17 cellular contexts compared by ENCODE assay signal in genomic region chr21:35066824-35067223, GRCh38. TPM values are rescaled to one million over a fixed set of nuclear protein-coding genes. Genes with fewer than 3 reads are reported as not detected.
A peak's percentile ranks its signal among the peaks of the same experiment; 100 is the strongest.
DNase-seq lines count a peak whose midpoint lies in the region; ATAC-seq and TF ChIP-seq lines count a peak whose summit lies in the region.
"Had no signal": no experiment of that assay in that cellular context is flagged by ENCODE, and none has a peak within 500 bp of the region (broad histone marks: within the 10 kb centered on the region; RNA-seq: fewer than 3 reads in every experiment).

No MANE protein-coding gene starts in this region.

- H4K8ac ChIP-seq in IMR-90 (ENCODE audit: low read depth in 2 of 2, low read length in 2 of 2), result no peak overlapping the region

- H3K79me1 ChIP-seq in IMR-90 (ENCODE audit: low read depth in 1 of 2, low read length in 2 of 2), result no peaks in the 10 kb centered on the region

- H3K4me1 ChIP-seq in IMR-90 (ENCODE audit: control insufficient read depth, insufficient read depth, low read length) (peaks cover 6% of the 10 kb centered on the region), endodermal cell (ENCODE audit: control insufficient read depth, insufficient read depth, low read length) (no peaks in the 10 kb centered on the region)
- H3K4me1 ChIP-seq: A549; BLaER1 treated with 17β-estradiol and CSF1 and Interleukin-3, amounts not matched to agents 10 nM and 100 nM; Caco-2 had no signal

- intact Hi-C loops in IMR-90 (cut with micrococcal nuclease), result no loop called here

- H3K9me3 Mint-ChIP-seq in endodermal cell, result no peaks in the 10 kb centered on the region
- H3K9me3 Mint-ChIP-seq in activated naive CD8-positive, alpha-beta T cell treated with anti-CD3 and anti-CD28 coated beads for 36 hours, result no peaks in the 10 kb centered on the region
- H3K9me3 Mint-ChIP-seq: CD4-positive, alpha-beta T cell; CD8-positive, alpha-beta T cell had no signal

- no peak overlapping the region for H3K14ac ChIP-seq in IMR-90 (replicated peaks; ENCODE audit: low read depth, low read length)

- H3K9ac ChIP-seq in IMR-90 (ENCODE audit: low read depth, low read length), result no peak overlapping the region
- H3K9ac ChIP-seq in endodermal cell (ENCODE audit: extremely low read depth, low read length, poor library complexity, severe bottlenecking), result no peak overlapping the region
- H3K9ac ChIP-seq in neural cell (ENCODE audit: low read length), result no peak overlapping the region
- H3K9ac ChIP-seq: BLaER1 treated with 17β-estradiol and CSF1 and Interleukin-3, amounts not matched to agents 10 nM and 100 nM had no signal

- peaks cover 10% of the 10 kb centered on the region for H3K4me1 Mint-ChIP-seq in endodermal cell
- H3K4me1 Mint-ChIP-seq in activated naive CD8-positive, alpha-beta T cell treated with anti-CD3 and anti-CD28 coated beads for 36 hours, result peaks cover 6% of the 10 kb centered on the region
- H3K4me1 Mint-ChIP-seq: B cell had no signal

- no peak overlapping the region for H4K91ac ChIP-seq in IMR-90 (ENCODE audit: insufficient read depth, low read depth, low read length)

- DNase-seq in IMR-90 (no peak), endodermal cell (peak; percentile 8), germinal center (ENCODE audit: low spot score) (no peak)
- no peak for DNase-seq in activated naive CD8-positive, alpha-beta T cell treated with anti-CD3 and anti-CD28 coated beads for 36 hours
- DNase-seq: AML-193; Caco-2; Calu3; CD4-positive, alpha-beta T cell; CD8-positive, alpha-beta T cell; DMS79 treated with DMSO at 0.1 percent for 48 hours; GF-D8 had no signal

- no peak for ATAC-seq in IMR-90 (ENCODE audit: low read depth)
- ATAC-seq: A549; CD8-positive, alpha-beta T cell had no signal

- no peak overlapping the region for H2AFZ ChIP-seq in IMR-90 (replicated peaks; ENCODE audit: low read length, poor library complexity)
- H2AFZ ChIP-seq in neural cell (ENCODE audit: low read depth, low read length), result no peak overlapping the region

- H2BK5ac ChIP-seq in IMR-90 (ENCODE audit: low read depth, low read length, poor library complexity, severe bottlenecking), result no peak overlapping the region

- H3K9me2 ChIP-seq in neural cell (ENCODE audit: insufficient read depth, low read length), result no peaks in the 10 kb centered on the region

- POLR2A ChIA-PET in IMR-90 (lab: Charles Lee; ENCODE audit: unreplicated experiment), result no interaction called here

- H3K9me1 ChIP-seq in IMR-90 (ENCODE audit: insufficient read depth, low read length), result peaks cover 11% of the 10 kb centered on the region

- H3K27me3 ChIP-seq in IMR-90 (ENCODE audit: control insufficient read depth, insufficient read depth, low read length) (no peaks in the 10 kb centered on the region), endodermal cell (ENCODE audit: control insufficient read depth, insufficient read depth, low read length, poor library complexity, severe bottlenecking) (no peaks in the 10 kb centered on the region), neural cell (ENCODE audit: insufficient read depth, low read depth, low read length) (no peaks in the 10 kb centered on the region)
- H3K27me3 ChIP-seq: BLaER1 treated with 17β-estradiol and CSF1 and Interleukin-3, amounts not matched to agents 10 nM and 100 nM had no signal

- no peak for TF ChIP-seq POLR2A in IMR-90 (IDR thresholded peaks at IDR 0.05; ENCODE audit: low read depth, low read length)

- CTCF ChIA-PET in IMR-90 (lab: Yijun Ruan, JAX), result no interaction called here

- H3K4me3 ChIP-seq in IMR-90 (ENCODE audit: insufficient read depth, low read depth, low read length), result no peak overlapping the region
- H3K4me3 ChIP-seq in endodermal cell (ENCODE audit: low read length), result no peak overlapping the region
- H3K4me3 ChIP-seq in neural cell (ENCODE audit: low read length), result no peak overlapping the region
- H3K4me3 ChIP-seq: A549; BLaER1 treated with 17β-estradiol and CSF1 and Interleukin-3, amounts not matched to agents 10 nM and 100 nM had no signal

- dilution Hi-C loops in IMR-90 (cut with HindIII; ENCODE audit: low sequenced_read_pairs, unreplicated experiment), result no loop called here

- TF ChIP-seq CTCF in IMR-90 (conservative IDR thresholded peaks at IDR 0.05; ENCODE audit: low read depth, low read length) (no peak), endodermal cell (conservative IDR thresholded peaks at IDR 0.05) (no peak), neural cell (IDR thresholded peaks at IDR 0.05; ENCODE audit: poor library complexity, severe bottlenecking) (no peak)

- H4K5ac ChIP-seq in IMR-90 (ENCODE audit: low read depth, low read length), result no peak overlapping the region

- no peaks in the 10 kb centered on the region for H3F3A ChIP-seq in neural cell (ENCODE audit: insufficient read depth, low read length, poor library complexity, severe bottlenecking)

- BruUV-seq in IMR-90 (replicated peaks; lab: Mats Ljungman, UMichigan), result no TSS peak

- H3K9me3 ChIP-seq in IMR-90 (ENCODE audit: control insufficient read depth, insufficient read depth, low read length), result no peaks in the 10 kb centered on the region
- H3K9me3 ChIP-seq in endodermal cell (ENCODE audit: control insufficient read depth, low read length), result no peaks in the 10 kb centered on the region
- H3K9me3 ChIP-seq in neural cell (ENCODE audit: low read length), result no peaks in the 10 kb centered on the region
- H3K9me3 ChIP-seq: A549, Caco-2 had no signal

- H4K20me1 ChIP-seq in IMR-90 (ENCODE audit: insufficient read depth, low read length), result no peaks in the 10 kb centered on the region
- no peaks in the 10 kb centered on the region for H4K20me1 ChIP-seq in neural cell (ENCODE audit: insufficient read depth)
- H4K20me1 ChIP-seq: BLaER1 treated with 17β-estradiol and CSF1 and Interleukin-3, amounts not matched to agents 10 nM and 100 nM had no signal

- H2AK9ac ChIP-seq in IMR-90 (replicated peaks; ENCODE audit: low read depth, low read length, poor library complexity), result no peak overlapping the region

- H3K36me3 ChIP-seq in IMR-90 (ENCODE audit: control insufficient read depth, insufficient read depth, low read length) (no peaks in the 10 kb centered on the region), endodermal cell (ENCODE audit: control insufficient read depth, insufficient read depth, low read length) (no peaks in the 10 kb centered on the region), neural cell (ENCODE audit: insufficient read depth, low read length) (no peaks in the 10 kb centered on the region)
- H3K36me3 ChIP-seq: BLaER1 treated with 17β-estradiol and CSF1 and Interleukin-3, amounts not matched to agents 10 nM and 100 nM had no signal

- no peak overlapping the region for H3K27ac Mint-ChIP-seq in endodermal cell
- H3K27ac Mint-ChIP-seq in activated naive CD8-positive, alpha-beta T cell treated with anti-CD3 and anti-CD28 coated beads for 36 hours, result no peak overlapping the region
- H3K27ac Mint-ChIP-seq: B cell; CD4-positive, alpha-beta T cell; CD8-positive, alpha-beta T cell had no signal

- TF ChIP-seq EP300 in neural cell (conservative IDR thresholded peaks at IDR 0.05; ENCODE audit: poor library complexity, severe bottlenecking), result peak; percentile 81

- H3K4me2 ChIP-seq in IMR-90 (ENCODE audit: low read depth, low read length), result no peak overlapping the region
- no peak overlapping the region for H3K4me2 ChIP-seq in neural cell (ENCODE audit: low read length)
- H3K4me2 ChIP-seq: A549; BLaER1 treated with 17β-estradiol and CSF1 and Interleukin-3, amounts not matched to agents 10 nM and 100 nM had no signal

- peak overlapping the region; percentile 51; the same call in 1 of the 3 replicates for H2BK15ac ChIP-seq in IMR-90 (ENCODE audit: low read depth, low read length)

- no peak overlapping the region for H3K4ac ChIP-seq in IMR-90 (ENCODE audit: low read depth, low read length)

- H2AK5ac ChIP-seq in IMR-90 (ENCODE audit: low read depth, low read length), result no peak overlapping the region

- no peak overlapping the region for H3K4me3 Mint-ChIP-seq in endodermal cell
- no peak overlapping the region for H3K4me3 Mint-ChIP-seq in activated naive CD8-positive, alpha-beta T cell treated with anti-CD3 and anti-CD28 coated beads for 36 hours
- H3K4me3 Mint-ChIP-seq: B cell; CD4-positive, alpha-beta T cell; CD8-positive, alpha-beta T cell had no signal

- 100% methylated on average over 1 of the region's 4 CpGs; no CpG with 5 or more reads in 1 of the 2 experiments for WGBS in IMR-90 (ENCODE audit: extremely low coverage in 2 of 2, insufficient read length in 1 of 2), 2 experiments
- WGBS in endodermal cell (ENCODE audit: insufficient coverage in 1 of 2, insufficient read length in 1 of 2), 2 experiments, result 94% methylated on average over 3 of the region's 4 CpGs; no CpG with 5 or more reads in 1 of the 2 experiments

- H3K56ac ChIP-seq in IMR-90 (ENCODE audit: extremely low read depth, insufficient read depth, low read length), result no peak overlapping the region

- H3K18ac ChIP-seq in IMR-90 (ENCODE audit: low read depth, low read length), result no peak overlapping the region

- H3K27ac ChIP-seq in IMR-90 (ENCODE audit: insufficient read depth, low read length), result no peak overlapping the region
- H3K27ac ChIP-seq in endodermal cell (ENCODE audit: low read depth, low read length), result no peak overlapping the region
- H3K27ac ChIP-seq in neural cell (ENCODE audit: low read length), result no peak overlapping the region
- H3K27ac ChIP-seq: 22Rv1; A549; BLaER1 treated with 17β-estradiol and CSF1 and Interleukin-3, amounts not matched to agents 10 nM and 100 nM; C4-2B had no signal

- no peak overlapping the region for H2BK20ac ChIP-seq in IMR-90 (ENCODE audit: low read depth, low read length)

- no peak overlapping the region for H2BK120ac ChIP-seq in IMR-90 (ENCODE audit: low read depth, low read length)

- no peaks in the 10 kb centered on the region for H3K27me3 Mint-ChIP-seq in endodermal cell (ENCODE audit: insufficient read depth)
- no peaks in the 10 kb centered on the region for H3K27me3 Mint-ChIP-seq in activated naive CD8-positive, alpha-beta T cell treated with anti-CD3 and anti-CD28 coated beads for 36 hours
- H3K27me3 Mint-ChIP-seq: CD4-positive, alpha-beta T cell had no signal

- TF ChIP-seq RAD21 in IMR-90 (IDR thresholded peaks at IDR 0.05; ENCODE audit: low read length), result no peak
- TF ChIP-seq RAD21 in neural cell (conservative IDR thresholded peaks at IDR 0.05), result no peak

- H3K36me3 Mint-ChIP-seq in endodermal cell (ENCODE audit: low read depth), result no peaks in the 10 kb centered on the region
- H3K36me3 Mint-ChIP-seq in activated naive CD8-positive, alpha-beta T cell treated with anti-CD3 and anti-CD28 coated beads for 36 hours, result no peaks in the 10 kb centered on the region
- H3K36me3 Mint-ChIP-seq: CD8-positive, alpha-beta T cell had no signal

- H3K79me2 ChIP-seq in neural cell (replicated peaks; ENCODE audit: insufficient read depth, low read length), result no peaks in the 10 kb centered on the region

- no peak overlapping the region for H3K23ac ChIP-seq in IMR-90 (ENCODE audit: low read depth, low read length)

- in situ Hi-C loops in IMR-90 (cut with MboI; ENCODE audit: low sequenced_read_pairs), result no loop called here

RNA-seq across cellular contexts. Expression of gene RUNX1, which starts 17.7 kb away (rescaled TPM):
- total RNA-seq in IMR-90 (2012; rRNA removed) (16.7 and 56.5 TPM in 2 replicates), endodermal cell (1 to 10 TPM in 1 of 2 donors, under 1 TPM in 1; 0.31 to 2.8 TPM)
- polyA plus RNA-seq in IMR-90 (2012; rRNA removed) (34.5 and 45.0 TPM in 2 replicates), neural cell (not detected in 2 replicates)
- polyA plus RNA-seq in IMR-90 (2012; cell fraction: cytosol; rRNA removed), result 33.2 and 58.6 TPM in 2 replicates
- polyA plus RNA-seq in IMR-90 (2012; cell fraction: nucleus; rRNA removed; ENCODE audit: low replicate concordance), result 85.5 and 137 TPM in 2 replicates
- polyA plus RNA-seq in endodermal cell (2013, experiment 1 of 2), result 0.50 TPM
- 1.0 TPM for polyA plus RNA-seq in endodermal cell (2013, experiment 2 of 2)
- polyA minus RNA-seq in neural cell, result 0.35 TPM in 1 of 2 replicates, not detected in the other
- total RNA-seq in activated naive CD8-positive, alpha-beta T cell treated with anti-CD3 and anti-CD28 coated beads for 36 hours, result 10 to 100 TPM; 16.6 to 18.0 TPM
